Comparison of ENCODE assay signal across 8 cellular contexts in the genomic region with DNA sequence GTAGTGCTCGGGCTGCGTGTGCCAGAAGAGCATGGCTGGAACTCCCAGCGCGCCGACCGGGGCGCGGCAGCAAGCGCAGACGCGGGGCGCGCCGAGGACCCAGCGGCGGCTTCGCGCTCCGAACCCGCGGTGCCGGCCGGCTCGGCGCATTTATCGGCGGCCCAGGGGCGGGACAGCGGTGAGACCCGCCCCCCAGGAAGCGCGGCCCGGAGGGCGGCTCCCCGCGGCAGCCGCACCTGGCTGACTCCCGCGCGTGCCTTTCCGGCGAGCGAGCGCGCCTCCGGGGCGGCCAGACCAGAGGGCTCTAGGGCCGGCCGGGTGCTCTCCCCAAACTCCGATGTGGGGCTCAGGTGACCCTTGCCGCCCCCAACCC. TPM values are rescaled to one million over a fixed set of nuclear protein-coding genes. Genes with fewer than 3 reads are reported as not detected.
A peak's percentile ranks its signal among the peaks of the same experiment; 100 is the strongest.
DNase-seq lines count a peak whose midpoint lies in the region; ATAC-seq and TF ChIP-seq lines count a peak whose summit lies in the region.

A gene with protein sequence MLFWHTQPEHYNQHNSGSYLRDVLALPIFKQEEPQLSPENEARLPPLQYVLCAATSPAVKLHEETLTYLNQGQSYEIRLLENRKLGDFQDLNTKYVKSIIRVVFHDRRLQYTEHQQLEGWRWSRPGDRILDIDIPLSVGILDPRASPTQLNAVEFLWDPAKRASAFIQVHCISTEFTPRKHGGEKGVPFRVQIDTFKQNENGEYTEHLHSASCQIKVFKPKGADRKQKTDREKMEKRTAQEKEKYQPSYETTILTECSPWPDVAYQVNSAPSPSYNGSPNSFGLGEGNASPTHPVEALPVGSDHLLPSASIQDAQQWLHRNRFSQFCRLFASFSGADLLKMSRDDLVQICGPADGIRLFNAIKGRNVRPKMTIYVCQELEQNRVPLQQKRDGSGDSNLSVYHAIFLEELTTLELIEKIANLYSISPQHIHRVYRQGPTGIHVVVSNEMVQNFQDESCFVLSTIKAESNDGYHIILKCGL (minus strand): TSS at position 126 of the 373 bp plus-strand sequence. CDS start 93 bp downstream, at position 33.

- intact Hi-C loops in left ventricle myocardium inferior (cut with micrococcal nuclease), result no loop called here

- H3K4me3 ChIP-seq in left ventricle myocardium inferior, result peak within 1 kb of the TSS; percentile 66

- ATAC-seq in HG03025 (IDR thresholded peaks at IDR 0.05; ENCODE audit: low FRiP score, unreplicated experiment), result no peak

- peaks cover 13% of the 10 kb centered on the region for H3K4me1 ChIP-seq in left ventricle myocardium inferior

- TF ChIP-seq CTCF in left ventricle myocardium inferior (IDR thresholded peaks at IDR 0.05; ENCODE audit: borderline replicate concordance), result no peak

- no peak within 1 kb of the TSS for H3K27ac ChIP-seq in left ventricle myocardium inferior (replicated peaks)

- H3K9me3 ChIP-seq in left ventricle myocardium inferior (replicated peaks), result no peaks in the 10 kb centered on the region

- H3K36me3 ChIP-seq in left ventricle myocardium inferior, result no peaks in the 10 kb centered on the region

- peaks cover 56% of the 10 kb centered on the region for H3K27me3 ChIP-seq in left ventricle myocardium inferior (ENCODE audit: low read depth)

- DNase-seq in DMS 273 (lab: John Stamatoyannopoulos, UW; ENCODE audit: unreplicated experiment) (peak; percentile 87), DMS 273 treated with DMSO at 0.1 percent for 48 hours (lab: John Stamatoyannopoulos, UW) (no peak), HT-29 (ENCODE audit: low spot score) (peak; percentile 15), left ventricle myocardium inferior (no peak), retina (peak; percentile 41), T1000 (lab: John Stamatoyannopoulos, UW) (no peak)
- peak; percentile 20 to 22 for DNase-seq in activated CD4-positive, alpha-beta T cell treated with anti-CD3 and anti-CD28 coated beads, Interleukin-2, amount 50 U/mL, for 48 hours

RNA-seq across cellular contexts. Expression of the gene that starts here (rescaled TPM):
- 0.03 and 0.05 TPM in 2 replicates for total RNA-seq in HT-29 (2014; rRNA removed; shearing (Covaris generic))
- 0.14 TPM for total RNA-seq in left ventricle myocardium inferior

Comparison
In these comparisons a context has a peak if more than half of its experiments do, and no peak if none do; other contexts are left out.
1. DNase-seq: peak in DMS 273 (single experiment), activated CD4-positive, alpha-beta T cell treated with anti-CD3 and anti-CD28 coated beads, Interleukin-2, amount 50 U/mL, for 48 hours (2 of 2) and retina (single experiment); none in DMS 273 treated with DMSO at 0.1 percent for 48 hours (single experiment), left ventricle myocardium inferior (single experiment) and T1000 (single experiment).
2. Peak in DNase-seq in HT-29; RNA of the gene not detected or under 1 TPM.